17 cellular contexts compared by ENCODE assay signal in genomic region chr10:112813866-112814596, GRCh38.
DNase-seq lines count a peak whose midpoint lies in the region; ATAC-seq, FAIRE-seq and TF ChIP-seq lines count a peak whose summit lies in the region.
"Had no signal": no experiment of that assay in that cellular context is flagged by ENCODE, and none has a peak within 500 bp of the region (broad histone marks: within the 10 kb centered on the region; RNA-seq: fewer than 3 reads in every experiment).

No MANE protein-coding gene starts in this region.

- H3K4me1 Mint-ChIP-seq in activated T-cell treated with anti-CD3 and anti-CD28 coated beads, Interleukin-2, amount 50 U/mL, for 72 hours (ENCODE audit: low read depth): peaks cover 23% of the 10 kb centered on the region
- H3K4me1 Mint-ChIP-seq in activated T-cell treated with anti-CD3 and anti-CD28 coated beads, Interleukin-2, amount 50 U/mL, for 4 hours (ENCODE audit: low read depth): peaks cover 4% of the 10 kb centered on the region
- H3K4me1 Mint-ChIP-seq in GM23338 (peaks cover 82% of the 10 kb centered on the region), astrocyte (ENCODE audit: low read depth, unreplicated experiment) (peaks cover 69% of the 10 kb centered on the region)
- peaks cover 42% of the 10 kb centered on the region for H3K4me1 Mint-ChIP-seq in stimulated activated effector memory CD8-positive, alpha-beta T cell treated with anti-CD3 and anti-CD28 coated beads, Interleukin-12 subunit alpha, Interleukin-12 subunit beta, amount 100 ng/mL, for 72 hours
- H3K4me1 Mint-ChIP-seq: B cell had no signal

- H3K4me1 ChIP-seq in GM23338 (ENCODE audit: insufficient read depth) (peaks cover 61% of the 10 kb centered on the region), astrocyte (ENCODE audit: insufficient read depth, low read length) (peaks cover 25% of the 10 kb centered on the region), Peyer's patch (peaks cover 0 to 11% (median 0%) of the 10 kb centered on the region in 4 donors)

- peak overlapping the region; percentile 1 for H3K27ac Mint-ChIP-seq in activated T-cell treated with anti-CD3 and anti-CD28 coated beads, Interleukin-2, amount 50 U/mL, for 72 hours
- no peak overlapping the region; the same call in 1 of the 2 replicates for H3K27ac Mint-ChIP-seq in GM23338
- peak overlapping the region; percentile 29 for H3K27ac Mint-ChIP-seq in astrocyte (ENCODE audit: unreplicated experiment)
- peak overlapping the region; percentile 50 for H3K27ac Mint-ChIP-seq in stimulated activated effector memory CD8-positive, alpha-beta T cell treated with anti-CD3 and anti-CD28 coated beads, Interleukin-12 subunit alpha, Interleukin-12 subunit beta, amount 100 ng/mL, for 72 hours
- H3K27ac Mint-ChIP-seq: B cell had no signal

- TF ChIP-seq CTCF in GM23338 (conservative IDR thresholded peaks at IDR 0.05; ENCODE audit: low read depth in 2 of 2) (no peak), astrocyte (IDR thresholded peaks at IDR 0.05; ENCODE audit: insufficient read depth, low read depth, low read length) (no peak), Peyer's patch (IDR thresholded peaks at IDR 0.05) (no peak)

- no peaks in the 10 kb centered on the region for H3K9me3 Mint-ChIP-seq in activated T-cell treated with anti-CD3 and anti-CD28 coated beads, Interleukin-2, amount 50 U/mL, for 72 hours
- H3K9me3 Mint-ChIP-seq in activated T-cell treated with anti-CD3 and anti-CD28 coated beads, Interleukin-2, amount 50 U/mL, for 4 hours: no peaks in the 10 kb centered on the region
- peaks cover 3% of the 10 kb centered on the region; the same call in 1 of the 3 replicates for H3K9me3 Mint-ChIP-seq in GM23338
- no peaks in the 10 kb centered on the region for H3K9me3 Mint-ChIP-seq in astrocyte (ENCODE audit: unreplicated experiment)
- H3K9me3 Mint-ChIP-seq in stimulated activated effector memory CD8-positive, alpha-beta T cell treated with anti-CD3 and anti-CD28 coated beads, Interleukin-12 subunit alpha, Interleukin-12 subunit beta, amount 100 ng/mL, for 72 hours: no peaks in the 10 kb centered on the region

- H3K4me2 ChIP-seq in GM23338 (peak overlapping the region; percentile 59; the same call in 1 of the 2 replicates), astrocyte (ENCODE audit: low read length) (no peak overlapping the region)

- H4K20me1 ChIP-seq in GM23338 (replicated peaks; ENCODE audit: insufficient read depth) (no peaks in the 10 kb centered on the region), astrocyte (ENCODE audit: insufficient read depth, low read length) (peaks cover 7% of the 10 kb centered on the region)

- no peak for TF ChIP-seq POLR2A in Peyer's patch (IDR thresholded peaks at IDR 0.05)

- peaks cover 26% of the 10 kb centered on the region for H3F3A ChIP-seq in GM23338 (replicated peaks; ENCODE audit: low read depth)

- H3K27me3 Mint-ChIP-seq in activated T-cell treated with anti-CD3 and anti-CD28 coated beads, Interleukin-2, amount 50 U/mL, for 72 hours (ENCODE audit: low read depth): no peaks in the 10 kb centered on the region
- H3K27me3 Mint-ChIP-seq in activated T-cell treated with anti-CD3 and anti-CD28 coated beads, Interleukin-2, amount 50 U/mL, for 4 hours (ENCODE audit: low read depth): no peaks in the 10 kb centered on the region
- peaks cover 19% of the 10 kb centered on the region for H3K27me3 Mint-ChIP-seq in GM23338 (ENCODE audit: insufficient read depth, low read depth, poor library complexity)
- H3K27me3 Mint-ChIP-seq in astrocyte (ENCODE audit: low read depth, unreplicated experiment): no peaks in the 10 kb centered on the region
- H3K27me3 Mint-ChIP-seq: B cell had no signal

- peak overlapping the region; percentile 15 to 23 for H3K4me3 Mint-ChIP-seq in activated T-cell treated with anti-CD3 and anti-CD28 coated beads, Interleukin-2, amount 50 U/mL, for 72 hours
- no peak overlapping the region for H3K4me3 Mint-ChIP-seq in activated T-cell treated with anti-CD3 and anti-CD28 coated beads, Interleukin-2, amount 50 U/mL, for 4 hours
- H3K4me3 Mint-ChIP-seq in GM23338 (no peak overlapping the region), astrocyte (ENCODE audit: unreplicated experiment) (no peak overlapping the region)
- peak overlapping the region; percentile 10 for H3K4me3 Mint-ChIP-seq in stimulated activated effector memory CD8-positive, alpha-beta T cell treated with anti-CD3 and anti-CD28 coated beads, Interleukin-12 subunit alpha, Interleukin-12 subunit beta, amount 100 ng/mL, for 72 hours
- H3K4me3 Mint-ChIP-seq: B cell had no signal

- no peak overlapping the region for H3K4me3 ChIP-seq in GM23338
- no peak overlapping the region for H3K4me3 ChIP-seq in astrocyte (ENCODE audit: insufficient read depth, low read depth, low read length)
- H3K4me3 ChIP-seq in Peyer's patch: no peak overlapping the region
- H3K4me3 ChIP-seq: MG63 had no signal

- no peaks in the 10 kb centered on the region for H3K9me2 ChIP-seq in GM23338 (ENCODE audit: insufficient read depth)

- H3K36me3 ChIP-seq in GM23338 (ENCODE audit: insufficient read depth): no peaks in the 10 kb centered on the region; the same call in 1 of the 2 replicates
- no peaks in the 10 kb centered on the region for H3K36me3 ChIP-seq in astrocyte (ENCODE audit: insufficient read depth, low read length)
- H3K36me3 ChIP-seq in Peyer's patch: no peaks in the 10 kb centered on the region
- H3K36me3 ChIP-seq: MG63 had no signal

- no peak overlapping the region for H3K9ac ChIP-seq in astrocyte (ENCODE audit: low read length)

- peaks cover 39% of the 10 kb centered on the region for H3K27me3 ChIP-seq in GM23338 (ENCODE audit: insufficient read depth)
- H3K27me3 ChIP-seq in astrocyte (ENCODE audit: insufficient read depth, low read length): no peaks in the 10 kb centered on the region
- no peaks in the 10 kb centered on the region for H3K27me3 ChIP-seq in Peyer's patch
- H3K27me3 ChIP-seq: MG63 had no signal

- H2AFZ ChIP-seq in GM23338 (no peak overlapping the region), astrocyte (ENCODE audit: low read depth, low read length) (no peak overlapping the region)

- H3K9me3 ChIP-seq in astrocyte (ENCODE audit: insufficient read depth, low read depth, low read length): no peaks in the 10 kb centered on the region
- H3K9me3 ChIP-seq in Peyer's patch: no peaks in the 10 kb centered on the region
- H3K9me3 ChIP-seq: MG63 had no signal

- H3K27ac ChIP-seq in GM23338 (ENCODE audit: low read depth) (no peak overlapping the region), astrocyte (ENCODE audit: low read depth, low read length) (no peak overlapping the region), Peyer's patch (no peak overlapping the region)

- H3K36me3 Mint-ChIP-seq in activated T-cell treated with anti-CD3 and anti-CD28 coated beads, Interleukin-2, amount 50 U/mL, for 72 hours (ENCODE audit: insufficient read depth in 2 of 2): peaks cover 2 to 6% of the 10 kb centered on the region in 2 donors
- H3K36me3 Mint-ChIP-seq in activated T-cell treated with anti-CD3 and anti-CD28 coated beads, Interleukin-2, amount 50 U/mL, for 4 hours (ENCODE audit: insufficient read depth): peaks cover 34% of the 10 kb centered on the region
- H3K36me3 Mint-ChIP-seq in GM23338 (ENCODE audit: low read depth): no peaks in the 10 kb centered on the region; the same call in 1 of the 3 replicates
- peaks cover 3% of the 10 kb centered on the region for H3K36me3 Mint-ChIP-seq in astrocyte (ENCODE audit: low read depth, unreplicated experiment)
- H3K36me3 Mint-ChIP-seq in stimulated activated effector memory CD8-positive, alpha-beta T cell treated with anti-CD3 and anti-CD28 coated beads, Interleukin-12 subunit alpha, Interleukin-12 subunit beta, amount 100 ng/mL, for 72 hours: peaks cover 21% of the 10 kb centered on the region

- ATAC-seq in activated T-cell treated with anti-CD3 and anti-CD28 coated beads, Interleukin-2, amount 50 U/mL, for 72 hours (replicated peaks in 1 of 2): peak; percentile 20 to 53
- ATAC-seq in activated T-cell treated with anti-CD3 and anti-CD28 coated beads, Interleukin-2, amount 50 U/mL, for 4 hours: no peak
- ATAC-seq in GM23338: no peak
- ATAC-seq in stimulated activated effector memory CD8-positive, alpha-beta T cell treated with anti-CD3 and anti-CD28 coated beads, Interleukin-12 subunit alpha, Interleukin-12 subunit beta, amount 100 ng/mL, for 72 hours: peak; percentile 61

- H3K79me2 ChIP-seq in GM23338 (replicated peaks; ENCODE audit: insufficient read depth) (no peaks in the 10 kb centered on the region), astrocyte (ENCODE audit: insufficient read depth, low read length) (no peaks in the 10 kb centered on the region)

- no peak for FAIRE-seq in astrocyte (lab: Jason Lieb, UNC)

- DNase-seq in activated T-cell treated with anti-CD3 and anti-CD28 coated beads, Interleukin-2, amount 50 U/mL, for 72 hours: no peak
- DNase-seq in activated T-cell treated with anti-CD3 and anti-CD28 coated beads, Interleukin-2, amount 50 U/mL, for 4 hours: no peak
- DNase-seq in GM23338 (ENCODE audit: low spot score) (no peak), astrocyte (ENCODE audit: low read depth) (no peak), Peyer's patch (no peak), HPDE6-E6E7 (ENCODE audit: extremely low spot score) (no peak)
- DNase-seq in stimulated activated effector memory CD8-positive, alpha-beta T cell treated with anti-CD3 and anti-CD28 coated beads, Interleukin-12 subunit alpha, Interleukin-12 subunit beta, amount 100 ng/mL, for 72 hours (ENCODE audit: low spot score in 2 of 2): no peak
- DNase-seq: DMS 273 treated with DMSO at 0.1 percent for 48 hours; GOT3; MG63; NCI-H1092 treated with DMSO at 0.1 percent for 48 hours; NCI-H1694; NCI-H345; NCI-H69; NK-92 treated with Interleukin-12 subunit alpha and Interleukin-12 subunit beta, amount 100 ng/mL, for 24 hours; Right ventricle myocardium superior had no signal

TF ChIP-seq in GM23338, 12 proteins besides CTCF, POLR2A, EP300 and RAD21 (continues in another document):
- TF ChIP-seq EZH2phosphoT487 (IDR thresholded peaks at IDR 0.05; ENCODE audit: unreplicated experiment) (no peak), NANOG (IDR thresholded peaks at IDR 0.05; ENCODE audit: borderline replicate concordance) (no peak)

Comparison
In these comparisons a context has a peak if more than half of its experiments do, and no peak if none do; other contexts are left out.
1. ATAC-seq: peak in activated T-cell treated with anti-CD3 and anti-CD28 coated beads, Interleukin-2, amount 50 U/mL, for 72 hours (2 of 2) and stimulated activated effector memory CD8-positive, alpha-beta T cell treated with anti-CD3 and anti-CD28 coated beads, Interleukin-12 subunit alpha, Interleukin-12 subunit beta, amount 100 ng/mL, for 72 hours (single experiment); none in activated T-cell treated with anti-CD3 and anti-CD28 coated beads, Interleukin-2, amount 50 U/mL, for 4 hours (0 of 2) and GM23338 (single experiment).
2. H3K4me3 Mint-ChIP-seq: peak in activated T-cell treated with anti-CD3 and anti-CD28 coated beads, Interleukin-2, amount 50 U/mL, for 72 hours (2 of 2) and stimulated activated effector memory CD8-positive, alpha-beta T cell treated with anti-CD3 and anti-CD28 coated beads, Interleukin-12 subunit alpha, Interleukin-12 subunit beta, amount 100 ng/mL, for 72 hours (single experiment); none in activated T-cell treated with anti-CD3 and anti-CD28 coated beads, Interleukin-2, amount 50 U/mL, for 4 hours (single experiment), GM23338 (single experiment) and astrocyte (single experiment).